Comparison of ENCODE assay signal across 8 cellular contexts in the genomic region with DNA sequence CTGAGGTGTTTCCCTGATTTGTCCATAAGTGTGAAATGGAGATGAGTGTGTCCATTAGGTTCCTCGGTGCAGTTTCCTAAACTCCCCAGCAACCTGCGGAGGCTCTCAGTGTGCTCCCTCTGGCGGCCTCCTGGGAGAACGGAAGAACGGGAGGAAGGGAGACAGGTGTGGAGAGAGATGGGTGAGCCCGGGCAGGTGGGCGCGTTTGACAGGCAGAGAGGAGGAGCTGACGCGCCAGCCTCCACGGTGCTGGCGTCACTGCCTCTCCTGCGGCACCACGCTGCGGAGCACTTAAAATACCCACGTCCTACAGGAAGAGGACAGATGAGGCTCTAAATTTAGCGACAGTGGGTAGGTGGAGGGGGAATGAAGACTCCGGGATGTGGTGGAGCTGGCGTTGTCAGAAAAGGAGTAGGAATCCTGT. TPM values are rescaled to one million over a fixed set of nuclear protein-coding genes. Genes with fewer than 3 reads are reported as not detected.
A peak's percentile ranks its signal among the peaks of the same experiment; 100 is the strongest.
DNase-seq lines count a peak whose midpoint lies in the region; ATAC-seq and TF ChIP-seq lines count a peak whose summit lies in the region.

No MANE protein-coding gene starts in this region.

- H3K4me3 ChIP-seq in RWPE2 (ENCODE audit: severe bottlenecking) (no peak overlapping the region), dorsolateral prefrontal cortex (peak overlapping the region in 14 of 59 donors; percentile 3 to 38 (median 14))

- no peaks in the 10 kb centered on the region for H3K36me3 ChIP-seq in RWPE2 (ENCODE audit: low read depth)

- DNase-seq in Ammon's horn (ENCODE audit: low spot score) = peak; percentile 55
- peak; percentile 72 for DNase-seq in HPDE6-E6E7 (ENCODE audit: extremely low spot score)
- DNase-seq in RWPE2 (ENCODE audit: low spot score) = no peak
- DNase-seq in dorsolateral prefrontal cortex = peak in 8 of 10 donors; percentile 58 to 86 (median 73)
- peak; percentile 24 for DNase-seq in mucosa of gallbladder (ENCODE audit: low spot score)

- intact Hi-C loops in dorsolateral prefrontal cortex (cut with DNase I) = no loop called here

- no peaks in the 10 kb centered on the region for H3K9me3 ChIP-seq in RWPE2 (ENCODE audit: severe bottlenecking)

- H3K27me3 ChIP-seq in RWPE2 (ENCODE audit: insufficient read depth, poor library complexity, severe bottlenecking) = no peaks in the 10 kb centered on the region
- H3K27me3 ChIP-seq in dorsolateral prefrontal cortex = peaks cover 0 to 11% (median 0%) of the 10 kb centered on the region in 45 donors

- no peak overlapping the region for H3K27ac ChIP-seq in RWPE2 (ENCODE audit: poor library complexity, severe bottlenecking)
- H3K27ac ChIP-seq in dorsolateral prefrontal cortex = peak overlapping the region in 19 of 59 donors; percentile 9 to 73 (median 38)

- ATAC-seq in RWPE2 (ENCODE audit: low read depth) (peak; percentile 80), GM18502 (IDR thresholded peaks at IDR 0.05; ENCODE audit: poor library complexity, unreplicated experiment) (no peak), HG02973 (IDR thresholded peaks at IDR 0.05; ENCODE audit: unreplicated experiment) (no peak), HG02571 (IDR thresholded peaks at IDR 0.05; ENCODE audit: unreplicated experiment) (no peak)

- no peaks in the 10 kb centered on the region for H3K4me1 ChIP-seq in RWPE2 (ENCODE audit: insufficient read depth, poor library complexity, severe bottlenecking)

- TF ChIP-seq CTCF in RWPE2 (IDR thresholded peaks at IDR 0.05; ENCODE audit: poor library complexity, severe bottlenecking) (peak; percentile 44), dorsolateral prefrontal cortex (IDR thresholded peaks at IDR 0.05 in 54 of 56, conservative IDR thresholded peaks at IDR 0.05 in 2 of 56; ENCODE audit: low read depth in 1 of 56, partially characterized antibody in 56 of 56) (peak in 41 of 56 donors; percentile 12 to 52 (median 34))

RNA-seq across cellular contexts. Expression of a gene that starts 26.8 kb away (rescaled TPM):
- total RNA-seq in dorsolateral prefrontal cortex = 100 to 1,000 TPM in 5 of 120 experiments, 10 to 100 TPM in 115; 56.3 to 135 (median 80.9) TPM
- 53.7 TPM for total RNA-seq in mucosa of gallbladder

RNA-seq across cellular contexts. Expression of a gene that starts 32.5 kb away (rescaled TPM):
- 100 to 1,000 TPM; 108 to 389 (median 289) TPM for total RNA-seq in dorsolateral prefrontal cortex
- 40.6 TPM for total RNA-seq in mucosa of gallbladder

RNA-seq across cellular contexts. Expression of a gene that starts 34.0 kb away (rescaled TPM):
- total RNA-seq in dorsolateral prefrontal cortex = 1 to 10 TPM in 73 of 120 experiments, under 1 TPM in 24, not detected in 23; 0.40 to 3.8 (median 1.3) TPM
- 7.1 TPM for total RNA-seq in mucosa of gallbladder

RNA-seq across cellular contexts. Expression of a gene that starts 53.7 kb away (rescaled TPM):
- total RNA-seq in dorsolateral prefrontal cortex (10 to 100 TPM in 114 of 120 experiments, 1 to 10 TPM in 6; 5.6 to 39.9 (median 17.6) TPM), mucosa of gallbladder (49.6 TPM)
